ENCODE assay signal across 9 cellular contexts in genomic region chr5:132474881-132475511, GRCh38. TPM values are rescaled to one million over a fixed set of nuclear protein-coding genes. Genes with fewer than 3 reads are reported as not detected.
A peak's percentile ranks its signal among the peaks of the same experiment; 100 is the strongest.
DNase-seq lines count a peak whose midpoint lies in the region; ATAC-seq and TF ChIP-seq lines count a peak whose summit lies in the region.
"Had no signal": no experiment of that assay in that cellular context is flagged by ENCODE, and none has a peak within 500 bp of the region (broad histone marks: within the 10 kb centered on the region; RNA-seq: fewer than 3 reads in every experiment).

No MANE protein-coding gene starts in this region.

- peaks cover 0 to 5% (median 0%) of the 10 kb centered on the region in 5 donors for H3K9me3 Mint-ChIP-seq in CD8-positive, alpha-beta memory T cell
- H3K9me3 Mint-ChIP-seq in activated B cell treated with CpG ODN at 0.5 μM for 24 hours = no peaks in the 10 kb centered on the region

- no peaks in the 10 kb centered on the region for H3K36me3 ChIP-seq in CD8-positive, alpha-beta memory T cell (ENCODE audit: insufficient read depth, low read length)
- H3K36me3 ChIP-seq in gastroesophageal sphincter (peaks cover 0 to 7% of the 10 kb centered on the region in 2 donors), osteoblast (ENCODE audit: insufficient read depth, low read length) (no peaks in the 10 kb centered on the region)

- peak overlapping the region; percentile 29 for H3K27ac ChIP-seq in CD8-positive, alpha-beta memory T cell (ENCODE audit: low read depth, low read length)
- H3K27ac ChIP-seq in gastroesophageal sphincter (peak overlapping the region in 3 of 4 donors; percentile 68 to 77 (median 71)), osteoblast (ENCODE audit: low read depth, low read length) (peak overlapping the region; percentile 5)

- 32 to 63% methylated on average over 2 to 4 of the region's 4 CpGs for WGBS in gastroesophageal sphincter (ENCODE audit: low coverage in 1 of 2), 2 donors

- no peak for ATAC-seq in activated B cell treated with CpG ODN at 0.5 μM for 24 hours (ENCODE audit: low read depth)
- ATAC-seq in gastroesophageal sphincter = no peak
- no peak for ATAC-seq in HG03378 (IDR thresholded peaks at IDR 0.05; ENCODE audit: unreplicated experiment)
- ATAC-seq in GM18870 (IDR thresholded peaks at IDR 0.05; ENCODE audit: unreplicated experiment) = no peak
- no peak for ATAC-seq in HG03457 (IDR thresholded peaks at IDR 0.05; ENCODE audit: unreplicated experiment)

- H3K27ac Mint-ChIP-seq in CD8-positive, alpha-beta memory T cell = peak overlapping the region; percentile 93 to 99 (median 96)
- peak overlapping the region; percentile 79 for H3K27ac Mint-ChIP-seq in activated B cell treated with CpG ODN at 0.5 μM for 24 hours

- TF ChIP-seq CTCF in activated B cell treated with CpG ODN at 0.5 μM for 24 hours (IDR thresholded peaks at IDR 0.05) = no peak
- TF ChIP-seq CTCF in gastroesophageal sphincter (IDR thresholded peaks at IDR 0.05) = no peak
- TF ChIP-seq CTCF in osteoblast (IDR thresholded peaks at IDR 0.05; ENCODE audit: extremely low read depth, low read depth, low read length) = no peak

- H3K4me1 ChIP-seq in CD8-positive, alpha-beta memory T cell (ENCODE audit: insufficient read depth, low read length) = peaks cover 89% of the 10 kb centered on the region
- H3K4me1 ChIP-seq in gastroesophageal sphincter = peaks cover 0 to 57% (median 15%) of the 10 kb centered on the region in 3 donors
- peaks cover 46% of the 10 kb centered on the region for H3K4me1 ChIP-seq in osteoblast (ENCODE audit: insufficient read depth, low read length)

- H3K27me3 ChIP-seq in CD8-positive, alpha-beta memory T cell (ENCODE audit: insufficient read depth, low read length, poor library complexity, severe bottlenecking) = no peaks in the 10 kb centered on the region
- H3K27me3 ChIP-seq in gastroesophageal sphincter = no peaks in the 10 kb centered on the region
- H3K27me3 ChIP-seq in osteoblast (ENCODE audit: insufficient read depth, low read length) = no peaks in the 10 kb centered on the region

- no peaks in the 10 kb centered on the region for H3K9me3 ChIP-seq in CD8-positive, alpha-beta memory T cell (ENCODE audit: low read length)
- H3K9me3 ChIP-seq in gastroesophageal sphincter (no peaks in the 10 kb centered on the region), osteoblast (ENCODE audit: low read depth, low read length) (no peaks in the 10 kb centered on the region)

- CTCF ChIA-PET in CD8-positive, alpha-beta memory T cell (lab: Charles Lee) = interaction anchor here (1.0 to 13.7 kb wide), 7 partner anchors 9 to 88 kb away, joined by 3 to 222 read pairs (median 5); partner anchors contain the start of gene IRF1
- CTCF ChIA-PET in activated B cell treated with CpG ODN at 0.5 μM for 24 hours (lab: Charles Lee) = interaction anchor here (0.6 to 5.1 kb wide), 5 partner anchors 9 to 58 kb away, joined by 3 to 18 read pairs (median 3); no protein-coding TSS in a partner anchor

- H3K4me2 ChIP-seq in osteoblast (ENCODE audit: insufficient read depth, low read length) = no peak overlapping the region

- no peak overlapping the region for H2AFZ ChIP-seq in osteoblast (ENCODE audit: low read length)

- TF ChIP-seq POLR2A in gastroesophageal sphincter (IDR thresholded peaks at IDR 0.05) = no peak

- intact Hi-C loops in activated B cell treated with CpG ODN at 0.5 μM for 24 hours (cut with micrococcal nuclease) = no loop called here

- H3K4me3 ChIP-seq in CD8-positive, alpha-beta memory T cell (ENCODE audit: low read length) = no peak overlapping the region
- H3K4me3 ChIP-seq in gastroesophageal sphincter (no peak overlapping the region), osteoblast (ENCODE audit: insufficient read depth, low read length) (no peak overlapping the region)

- H3K4me1 Mint-ChIP-seq in CD8-positive, alpha-beta memory T cell = peaks cover 89 to 99% (median 97%) of the 10 kb centered on the region in 3 donors
- H3K4me1 Mint-ChIP-seq in activated B cell treated with CpG ODN at 0.5 μM for 24 hours = peaks cover 78% of the 10 kb centered on the region

- H3K4me3 Mint-ChIP-seq in CD8-positive, alpha-beta memory T cell = peak overlapping the region; percentile 9 to 74 (median 51)
- H3K4me3 Mint-ChIP-seq in activated B cell treated with CpG ODN at 0.5 μM for 24 hours = no peak overlapping the region

- peaks cover 0 to 9% of the 10 kb centered on the region in 2 donors for H3K27me3 Mint-ChIP-seq in CD8-positive, alpha-beta memory T cell
- H3K27me3 Mint-ChIP-seq in activated B cell treated with CpG ODN at 0.5 μM for 24 hours = no peaks in the 10 kb centered on the region

- POLR2A ChIA-PET in CD8-positive, alpha-beta memory T cell (lab: Charles Lee) = interaction anchor here (0.8 to 16.3 kb wide), 10 partner anchors 9 to 63 kb away, joined by 3 to 182 read pairs (median 8); partner anchors contain the start of gene IRF1
- POLR2A ChIA-PET in activated B cell treated with CpG ODN at 0.5 μM for 24 hours (lab: Charles Lee) = interaction anchor here (0.7 to 13.4 kb wide), 5 partner anchors 14 to 65 kb away, joined by 3 to 286 read pairs (median 42); partner anchors contain the start of gene IRF1

- DNase-seq in CD8-positive, alpha-beta memory T cell = peak in 3 of 5 donors; percentile 15 to 42 (median 18)
- DNase-seq in activated B cell treated with CpG ODN at 0.5 μM for 24 hours (peak; percentile 14), osteoblast (ENCODE audit: insufficient read length, low spot score, missing footprints) (peak; percentile 71), HuH-7 (ENCODE audit: low spot score) (no peak)
- DNase-seq: NCI-H2227 treated with DMSO at 0.1 percent for 48 hours had no signal

- H3K79me2 ChIP-seq in osteoblast (ENCODE audit: insufficient read depth, low read length) = no peaks in the 10 kb centered on the region

- TF ChIP-seq EP300 in gastroesophageal sphincter (IDR thresholded peaks at IDR 0.05) = no peak

- H3K36me3 Mint-ChIP-seq in CD8-positive, alpha-beta memory T cell = peaks cover 0 to 34% (median 2%) of the 10 kb centered on the region in 3 donors
- peaks cover 11% of the 10 kb centered on the region for H3K36me3 Mint-ChIP-seq in activated B cell treated with CpG ODN at 0.5 μM for 24 hours (ENCODE audit: low read depth)

- H4K20me1 ChIP-seq in osteoblast (ENCODE audit: insufficient read depth, low read length) = peaks cover 5% of the 10 kb centered on the region

RNA-seq across cellular contexts. Expression of gene IRF1, which starts 15.6 kb away (rescaled TPM):
- 100 to 1,000 TPM; 115 to 121 TPM for total RNA-seq in CD8-positive, alpha-beta memory T cell
- 204 TPM for polyA plus RNA-seq in CD8-positive, alpha-beta memory T cell
- total RNA-seq in activated B cell treated with CpG ODN at 0.5 μM for 24 hours = 126 and 134 TPM in 2 replicates
- 10 to 100 TPM; 10.9 to 74.3 (median 19.4) TPM for total RNA-seq in gastroesophageal sphincter
- total RNA-seq in osteoblast = 19.7 and 22.1 TPM in 2 replicates

Comparison
In these comparisons a context has a peak if more than half of its experiments do, and no peak if none do; other contexts are left out.
1. H3K27ac ChIP-seq: peak in every context shown above with its lines; median percentile 71 in gastroesophageal sphincter; 29 in CD8-positive, alpha-beta memory T cell; 5 in osteoblast.